8 cellular contexts compared by ENCODE assay signal in the genomic region with DNA sequence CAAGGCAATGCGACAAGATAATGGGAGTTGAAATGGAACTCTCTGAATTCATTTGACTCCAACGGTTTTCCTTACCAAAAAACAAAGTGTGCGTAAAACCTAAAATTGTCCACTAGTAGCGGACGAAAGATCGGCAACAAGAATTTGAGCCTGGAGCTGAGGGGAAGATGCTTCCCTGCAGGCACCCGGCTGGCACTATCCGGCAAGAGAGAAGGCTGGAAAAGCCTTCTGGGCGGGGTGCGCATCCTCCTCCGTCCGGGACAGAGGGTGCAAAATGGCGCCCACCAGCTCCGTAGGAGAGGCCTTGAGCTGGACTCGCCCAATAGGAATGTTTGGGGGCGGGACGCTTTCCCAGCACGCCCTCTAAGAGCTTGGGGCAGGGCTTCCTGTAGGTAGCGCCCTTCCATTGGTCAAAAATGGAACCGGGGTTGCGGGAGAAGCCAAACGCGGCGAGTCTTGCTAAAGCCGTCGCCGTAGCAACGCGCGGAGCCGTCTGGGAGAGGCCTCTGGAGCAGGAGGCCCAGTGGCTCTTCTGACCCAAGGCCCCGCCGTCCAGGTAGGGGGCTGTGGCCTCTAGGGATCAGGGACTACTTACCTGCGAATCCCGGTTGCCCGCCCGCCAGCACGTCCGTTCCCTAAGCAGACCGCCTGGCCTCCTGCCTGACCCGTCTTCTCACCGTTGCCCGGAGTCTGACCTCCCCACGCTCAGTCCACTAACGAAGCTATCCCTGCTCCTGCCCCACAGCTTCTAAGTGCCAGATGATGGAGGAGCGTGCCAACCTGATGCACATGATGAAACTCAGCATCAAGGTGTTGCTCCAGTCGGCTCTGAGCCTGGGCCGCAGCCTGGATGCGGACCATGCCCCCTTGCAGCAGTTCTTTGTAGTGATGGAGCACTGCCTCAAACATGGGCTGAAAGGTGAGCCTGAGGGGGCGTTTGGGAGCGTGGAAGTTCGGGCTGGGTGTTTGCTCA. TPM values are rescaled to one million over a fixed set of nuclear protein-coding genes. Genes with fewer than 3 reads are reported as not detected.
DNase-seq lines count a peak whose midpoint lies in the region; ATAC-seq and TF ChIP-seq lines count a peak whose summit lies in the region.

No MANE protein-coding gene starts in this region.

- peak; percentile 99 for ATAC-seq in GM21717 (IDR thresholded peaks at IDR 0.05; ENCODE audit: unreplicated experiment)

- H3K36me3 ChIP-seq in ascending aorta (peaks cover 23 to 28% of the 10 kb centered on the region in 2 donors), right atrium auricular region (peaks cover 29% of the 10 kb centered on the region), prostate gland (peaks cover 0 to 11% of the 10 kb centered on the region in 2 donors)

- H3K4me1 ChIP-seq in ascending aorta: peaks cover 3 to 6% of the 10 kb centered on the region in 2 donors
- H3K4me1 ChIP-seq in right atrium auricular region: peaks cover 0 to 15% of the 10 kb centered on the region in 2 donors
- H3K4me1 ChIP-seq in prostate gland (replicated peaks): no peaks in the 10 kb centered on the region

- DNase-seq in DMS153 (lab: John Stamatoyannopoulos, UW) (peak; percentile 92), LHCN-M2 (ENCODE audit: low read depth) (peak; percentile 93), SW480 (ENCODE audit: low spot score) (peak; percentile 99), ascending aorta (ENCODE audit: low spot score in 2 of 2) (peak; percentile 91 to 99), right atrium auricular region (ENCODE audit: low spot score) (peak; percentile 98), prostate gland (ENCODE audit: low spot score) (peak; percentile 99), ureter (ENCODE audit: low spot score) (peak; percentile 99)

- TF ChIP-seq POLR2A in prostate gland (IDR thresholded peaks at IDR 0.05): peak; percentile 93

- H3K9me3 ChIP-seq in ascending aorta (no peaks in the 10 kb centered on the region), right atrium auricular region (no peaks in the 10 kb centered on the region), prostate gland (no peaks in the 10 kb centered on the region)

- WGBS in prostate gland: 8% methylated on average over 46 of the region's 52 CpGs

- H3K4me3 ChIP-seq in ascending aorta (peak overlapping the region; percentile 61 to 68), right atrium auricular region (peak overlapping the region; percentile 48 to 58), prostate gland (peak overlapping the region; percentile 40 to 52)

- intact Hi-C loops in ascending aorta (cut with DNase I) (loop anchor here (2.0 to 10.0 kb wide), 8 partner anchors 53 to 1407 kb away; a partner anchor contains a TSS), prostate gland (cut with DNase I) (loop anchor here (2.0 kb wide), 1 partner anchor 63 kb away; a partner anchor contains a TSS)

- TF ChIP-seq CTCF in ascending aorta (IDR thresholded peaks at IDR 0.05) (no peak), right atrium auricular region (IDR thresholded peaks at IDR 0.05) (no peak), prostate gland (IDR thresholded peaks at IDR 0.05) (no peak)

- H3K27me3 ChIP-seq in ascending aorta (no peaks in the 10 kb centered on the region), right atrium auricular region (no peaks in the 10 kb centered on the region), prostate gland (replicated peaks; ENCODE audit: insufficient read depth) (no peaks in the 10 kb centered on the region)

- peak overlapping the region; percentile 75 to 81 for H3K27ac ChIP-seq in ascending aorta
- peak overlapping the region; percentile 74 to 80 for H3K27ac ChIP-seq in right atrium auricular region
- H3K27ac ChIP-seq in prostate gland: peak overlapping the region; percentile 79 to 83

RNA-seq across cellular contexts. Expression of a gene that starts 9.2 kb away (rescaled TPM):
- total RNA-seq in LHCN-M2 (2014; rRNA removed) (33.1 and 35.5 TPM in 2 replicates), ascending aorta (12.2 TPM), right atrium auricular region (10 to 100 TPM; 19.5 to 25.4 TPM), prostate gland (10 to 100 TPM; 48.7 to 55.6 TPM), ureter (64.6 TPM)
- 23.7 TPM for polyA plus RNA-seq in LHCN-M2 (2012)

Comparison
In these comparisons a context has a peak if more than half of its experiments do, and no peak if none do; other contexts are left out.
1. Peak in every context shown above with its lines: DNase-seq, ATAC-seq, H3K4me3 ChIP-seq and H3K27ac ChIP-seq.